In genomic region chr17:16968786-16969185, GRCh38 we compare ENCODE assay signal across 24 cellular contexts. TPM values are rescaled to one million over a fixed set of nuclear protein-coding genes. Genes with fewer than 3 reads are reported as not detected.
DNase-seq lines count a peak whose midpoint lies in the region; ATAC-seq, FAIRE-seq and TF ChIP-seq lines count a peak whose summit lies in the region.
"Had no signal": no experiment of that assay in that cellular context is flagged by ENCODE, and none has a peak within 500 bp of the region (broad histone marks: within the 10 kb centered on the region; RNA-seq: fewer than 3 reads in every experiment).

No MANE protein-coding gene starts in this region.

- RAD21 ChIA-PET in GM12878 (lab: Charles Lee; ENCODE audit: unreplicated experiment) = interaction anchor here (1.1 to 30.7 kb wide), 3 partner anchors 16 to 24 kb away, joined by 3 to 913 read pairs (median 4); no protein-coding TSS in a partner anchor

- no peak for TF ChIP-seq EP300 in A549 (IDR thresholded peaks at IDR 0.05)
- no peak for TF ChIP-seq EP300 in GM12878 (IDR thresholded peaks at IDR 0.05; ENCODE audit: borderline replicate concordance in 1 of 2, control insufficient read depth in 1 of 2, low read depth in 2 of 2, low read length in 2 of 2)

- H3K27ac ChIP-seq in A549 = no peak overlapping the region
- H3K27ac ChIP-seq in KOPT-K1 (ENCODE audit: low read depth, low read length, poor library complexity, severe bottlenecking) = peak overlapping the region; percentile 94
- H3K27ac ChIP-seq in GM12878 (ENCODE audit: control insufficient read depth, insufficient read depth) = peak overlapping the region; percentile 92
- H3K27ac ChIP-seq: 22Rv1, SK-N-MC had no signal

- peak overlapping the region; percentile 73 for H3K9ac ChIP-seq in GM12878 (ENCODE audit: control insufficient read depth, insufficient read depth, low read length)

- H2AFZ ChIP-seq in GM12878 (ENCODE audit: control insufficient read depth, low read depth, low read length) = no peak overlapping the region
- H2AFZ ChIP-seq: GM23338 had no signal

- no peaks in the 10 kb centered on the region for H4K20me1 ChIP-seq in GM12878 (ENCODE audit: control insufficient read depth, insufficient read depth)

- TF ChIP-seq POLR2A in A549 (IDR thresholded peaks at IDR 0.05; ENCODE audit: low read length) (no peak), GM12878 (IDR thresholded peaks at IDR 0.05; ENCODE audit: low read depth, low read length) (no peak)

- POLR2A ChIA-PET in A549 (lab: Yijun Ruan, JAX) = no interaction called here
- POLR2A ChIA-PET in GM12878 (lab: Charles Lee) = interaction anchor here (1.0 to 19.7 kb wide), 3 partner anchors 13 to 49 kb away, joined by 4 to 656 read pairs (median 4); no protein-coding TSS in a partner anchor

- WGBS in A549 (ENCODE audit: missing lambda C conversion rate) = 60% methylated on average over 1 of the region's 1 CpG
- 0% methylated on average over 1 of the region's 1 CpG for WGBS in GM12878 (ENCODE audit: insufficient coverage, insufficient replicate concordance, low lambda C conversion rate, missing lambda C conversion rate)

- H3K79me2 ChIP-seq in GM12878 (ENCODE audit: control insufficient read depth, insufficient read depth, low read length) = peaks cover 87% of the 10 kb centered on the region

- ATAC-seq in A549 (no peak), GM12878 (peak; percentile 8), HG02938 (IDR thresholded peaks at IDR 0.05; ENCODE audit: unreplicated experiment) (no peak), GM18511 (IDR thresholded peaks at IDR 0.05; ENCODE audit: unreplicated experiment) (no peak)
- ATAC-seq: CD8-positive, alpha-beta T cell; GM23338; HCT116; T-cell had no signal

- intact Hi-C loops in GM12878 (cut with micrococcal nuclease; ENCODE audit: unreplicated experiment) = loop anchor here (1.0 kb wide), 1 partner anchor 8 kb away; no protein-coding TSS in a partner anchor

- in situ Hi-C loops in GM12878 (cut with MboI) = no loop called here

- H3K9me3 ChIP-seq in A549 = no peaks in the 10 kb centered on the region
- peaks cover 5% of the 10 kb centered on the region for H3K9me3 ChIP-seq in KOPT-K1 (ENCODE audit: insufficient read depth, low read length, poor library complexity, severe bottlenecking)
- no peaks in the 10 kb centered on the region; the same call in 2 of the 3 replicates for H3K9me3 ChIP-seq in GM12878 (replicated peaks; ENCODE audit: control insufficient read depth, insufficient read depth, low read length)

- no peaks in the 10 kb centered on the region for H3K27me3 ChIP-seq in GM12878 (replicated peaks in 1 of 2; ENCODE audit: control insufficient read depth in 2 of 2, insufficient read depth in 2 of 2, low read length in 1 of 2)

- TF ChIP-seq RAD21 in A549 (conservative IDR thresholded peaks at IDR 0.05 in 1 of 2, IDR thresholded peaks at IDR 0.05 in 1 of 2) = no peak
- no peak for TF ChIP-seq RAD21 in GM12878 (IDR thresholded peaks at IDR 0.05; ENCODE audit: insufficient read depth, low read depth, low read length)

- TF ChIP-seq CTCF in A549 (IDR thresholded peaks at IDR 0.05) = no peak
- TF ChIP-seq CTCF in GM12864 (IDR thresholded peaks at IDR 0.05; ENCODE audit: low read depth, low read length, missing control alignments) = no peak
- no peak for TF ChIP-seq CTCF in GM12878 (IDR thresholded peaks at IDR 0.05 in 2 of 3, conservative IDR thresholded peaks at IDR 0.05 in 1 of 3; ENCODE audit: control insufficient read depth in 2 of 3, extremely low read depth in 1 of 3, insufficient read depth in 1 of 3, low read depth in 3 of 3, low read length in 3 of 3)

- CTCF ChIA-PET in A549 (lab: Yijun Ruan, JAX) = interaction anchor here (1.0 to 1.2 kb wide), 3 partner anchors 22 to 82 kb away, joined by 3 read pairs; no protein-coding TSS in a partner anchor
- CTCF ChIA-PET in GM12878 (lab: Yijun Ruan, JAX) = interaction anchor here (1.7 to 19.5 kb wide), 4 partner anchors 8 to 53 kb away, joined by 6 to 361 read pairs (median 40); no protein-coding TSS in a partner anchor

- FAIRE-seq in A549 (lab: Jason Lieb, UNC) = peak; percentile 18
- no peak for FAIRE-seq in GM12878 (lab: Jason Lieb, UNC)
- FAIRE-seq in frontal cortex (lab: Jason Lieb, UNC) = no peak

- H3K4me3 ChIP-seq in A549 = no peak overlapping the region
- H3K4me3 ChIP-seq in GM12864 (ENCODE audit: low read depth, low read length) = peak overlapping the region; percentile 81
- H3K4me3 ChIP-seq in GM12878 = peak overlapping the region; percentile 94
- H3K4me3 ChIP-seq: GM23338, SK-N-MC had no signal

- DNase-seq in A549 (ENCODE audit: low read depth in 1 of 2, low spot score in 1 of 2) (no peak), GM12864 (ENCODE audit: low read depth) (no peak), GM12878 (ENCODE audit: low read depth, low spot score) (no peak), medulla oblongata (ENCODE audit: extremely low spot score) (no peak), frontal cortex (ENCODE audit: low spot score in 2 of 2) (no peak)
- DNase-seq: Calu3; CD8-positive, alpha-beta T cell; EL; NCI-H1105 treated with DMSO at 0.1 percent for 48 hours; NCI-H1694; OCI-M1; Right ventricle myocardium superior; T-cell had no signal

- H3K4me1 ChIP-seq in A549 (0 out of 3 replicates have a peak, but pooled peaks cover 3% of the 10 kb centered on the region), GM12878 (ENCODE audit: control insufficient read depth, insufficient read depth, low read length) (peaks cover 31% of the 10 kb centered on the region)

- no peak overlapping the region for H3K4me2 ChIP-seq in A549
- peak overlapping the region; percentile 79 for H3K4me2 ChIP-seq in GM12878 (ENCODE audit: control insufficient read depth, insufficient read depth)
- H3K4me2 ChIP-seq: GM23338 had no signal

- BruUV-seq in GM12878 (replicated peaks; lab: Mats Ljungman, UMichigan) = no TSS peak

- H3K36me3 ChIP-seq in KOPT-K1 (ENCODE audit: insufficient read depth, low read length) (no peaks in the 10 kb centered on the region), GM12878 (ENCODE audit: control insufficient read depth in 2 of 2, insufficient read depth in 2 of 2, low read length in 1 of 2) (peaks cover 0 to 2% of the 10 kb centered on the region in 2 experiments; a peak in 1 of 4 replicates)

- SMC1A ChIA-PET in GM12878 (lab: Charles Lee; ENCODE audit: uncharacterized antibody, unreplicated experiment) = interaction anchor here (1.3 to 21.4 kb wide), 8 partner anchors 9 to 560 kb away, joined by 4 to 812 read pairs (median 6); no protein-coding TSS in a partner anchor

TF ChIP-seq in A549, 52 proteins besides CTCF, POLR2A, EP300 and RAD21 (continues in another document):
- TF ChIP-seq ZFP36 (IDR thresholded peaks at IDR 0.05; ENCODE audit: borderline replicate concordance, partially characterized antibody) (no peak), ELK1 (IDR thresholded peaks at IDR 0.05; ENCODE audit: low read depth, low read length) (no peak), NPAS2 (CRISPR knock-in tag; IDR thresholded peaks at IDR 0.05; ENCODE audit: borderline replicate concordance) (no peak), JUN (IDR thresholded peaks at IDR 0.05) (no peak), TFCP2L1 (CRISPR knock-in tag; IDR thresholded peaks at IDR 0.05) (no peak)

TF ChIP-seq in GM12878, 131 proteins besides CTCF, POLR2A, EP300 and RAD21 (continues in another document):
- TF ChIP-seq RUNX3 (IDR thresholded peaks at IDR 0.05; ENCODE audit: low read length) (peak; percentile 75), ATF7 (IDR thresholded peaks at IDR 0.05; ENCODE audit: low read depth) (peak; percentile 36), IKZF2 (IDR thresholded peaks at IDR 0.05) (peak; percentile 61 to 69; a peak in 3 of 4 replicates), NFYA (IDR thresholded peaks at IDR 0.05; ENCODE audit: borderline replicate concordance, low read depth, low read length) (no peak)

RNA-seq across cellular contexts. Expression of gene TNFRSF13B, which starts 3.1 kb away (rescaled TPM):
- polyA plus RNA-seq in A549 (2011; rRNA removed) = not detected in 2 replicates
- polyA plus RNA-seq in A549 (2012; cell fraction: cytosol; rRNA removed) = not detected in 2 replicates
- polyA plus RNA-seq in A549 (2012; cell fraction: nucleus; rRNA removed) = not detected in 2 replicates
- polyA plus RNA-seq in A549 (2017; fragmentation: RNase III; extraction: RNeasy Plus Mini Kit Qiagen cat#74134 plus additional on column Dnase treatment) = not detected in 3 replicates
- not detected in 2 replicates for polyA minus RNA-seq in A549 (2011; rRNA and poly(A)+ RNA removed)
- 353 and 380 TPM in 2 replicates for total RNA-seq in GM12878 (2013; cell fraction: nucleolus; rRNA removed)
- 101 and 116 TPM in 2 replicates for total RNA-seq in GM12878 (2014; rRNA removed)
- total RNA-seq in GM12878 (2014; rRNA removed; fragmentation: Illumina TruSeq; extraction: Trizol) = 50.4 and 53.0 TPM in 2 replicates
- total RNA-seq in GM12878 (2021) = 160 and 161 TPM in 2 replicates
- 102 TPM for polyA plus RNA-seq in GM12878 (2011; ENCODE audit: low read depth)
- polyA plus RNA-seq in GM12878 (2011; rRNA removed) = 45.9 and 91.3 TPM in 2 replicates
- polyA plus RNA-seq in GM12878 (2011; cell fraction: cytosol; rRNA removed) = 124 and 142 TPM in 2 replicates
- polyA plus RNA-seq in GM12878 (2011; cell fraction: nucleus; rRNA removed) = 234 and 258 TPM in 2 replicates
- 237 and 313 TPM in 2 replicates for polyA plus RNA-seq in GM12878 (2012)
- polyA plus RNA-seq in GM12878 (2014; fragmentation: Illumina TruSeq; extraction: Trizol) = 53.0 and 141 TPM in 2 replicates
- 10 to 100 TPM; 15.5 to 23.1 TPM for polyA plus RNA-seq in GM12878 (2014; fragmentation: Nextera tagmentation; extraction: Ambion mirVana)
- 231 and 255 TPM in 2 replicates for polyA plus RNA-seq in GM12878 (2014; rRNA removed)
- polyA plus RNA-seq in GM12878 (2016; fragmentation: Nextera tagmentation; extraction: Ambion mirVana) = 100 to 1,000 TPM; 121 to 139 TPM
- polyA minus RNA-seq in GM12878 (2011; rRNA and poly(A)+ RNA removed) = 123 and 202 TPM in 2 replicates
- polyA minus RNA-seq in GM12878 (2011; cell fraction: cytosol; rRNA and poly(A)+ RNA removed) = 45.4 TPM in 2 replicates
- 141 and 184 TPM in 2 replicates for polyA minus RNA-seq in GM12878 (2011; cell fraction: nucleus; rRNA and poly(A)+ RNA removed)
- total RNA-seq in frontal cortex = not detected
- total RNA-seq: Calu3; CD8-positive, alpha-beta T cell; GM23338; HT-29; LHCN-M2; NCI-H460; Right ventricle myocardium superior had no signal
- polyA plus RNA-seq: AG04450 had no signal

Comparison
In these comparisons a context has a peak if more than half of its experiments do, and no peak if none do; other contexts are left out.
1. H3K27ac ChIP-seq: peak in KOPT-K1 (single experiment) and GM12878 (single experiment); none in A549 (0 of 2).
2. RNA of gene TNFRSF13B, which starts 3.1 kb away (total RNA-seq): 50.4 to 380 TPM in GM12878; not detected in frontal cortex (single experiment); every median in the first group is over 10 times any median in the second.
3. Of the 24 proteins assayed by ChIP-seq in both GM12878 and A549: peak only in GM12878: BHLHE40 and RFX5; only in A549: none; in both: none; in neither: 22.